Comparison of ENCODE assay signal across 19 cellular contexts in the genomic region with DNA sequence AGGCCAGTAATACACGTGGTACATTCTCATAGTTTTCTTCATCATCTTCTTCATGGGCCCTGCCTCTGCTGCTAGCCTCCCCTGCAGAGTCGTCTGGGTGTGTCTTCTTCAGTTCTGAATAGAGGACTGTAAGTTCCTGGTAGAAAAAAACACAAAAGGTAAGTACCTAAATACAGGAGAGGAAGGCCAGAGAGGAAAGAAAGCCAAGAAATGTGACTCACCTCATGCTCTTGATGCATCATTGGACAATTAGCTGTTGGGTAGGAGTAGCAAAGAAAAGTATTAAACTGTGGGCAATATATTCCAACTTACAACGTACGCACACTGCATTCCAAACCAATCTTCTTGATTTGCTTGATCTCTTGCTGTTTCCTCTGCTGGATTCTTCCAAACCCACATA. TPM values are rescaled to one million over a fixed set of nuclear protein-coding genes. Genes with fewer than 3 reads are reported as not detected.
DNase-seq lines count a peak whose midpoint lies in the region; FAIRE-seq and TF ChIP-seq lines count a peak whose summit lies in the region.
"Had no signal": no experiment of that assay in that cellular context is flagged by ENCODE, and none has a peak within 500 bp of the region (broad histone marks: within the 10 kb centered on the region; RNA-seq: fewer than 3 reads in every experiment).

No MANE protein-coding gene starts in this region.

- TF ChIP-seq CTCF in bronchial epithelial cell (IDR thresholded peaks at IDR 0.05; ENCODE audit: insufficient read depth, low read length, severe bottlenecking): no peak

- FAIRE-seq in bronchial epithelial cell (lab: Jason Lieb, UNC): no peak
- FAIRE-seq: A549, GM12891, GM19239 had no signal

- no peaks in the 10 kb centered on the region for H3K36me3 Mint-ChIP-seq in activated naive CD4-positive, alpha-beta T cell treated with anti-CD3 and anti-CD28 coated beads for 36 hours (ENCODE audit: low read depth)
- H3K36me3 Mint-ChIP-seq in activated naive CD8-positive, alpha-beta T cell treated with anti-CD3 and anti-CD28 coated beads for 36 hours: no peaks in the 10 kb centered on the region

- no peak overlapping the region for H3K4me3 ChIP-seq in bronchial epithelial cell (ENCODE audit: low read depth, low read length)
- H3K4me3 ChIP-seq: A549, GM23248, HAP-1 had no signal

- DNase-seq in DMS53 (lab: John Stamatoyannopoulos, UW) (peak; percentile 33), DMS53 treated with DMSO at 0.1 percent for 48 hours (lab: John Stamatoyannopoulos, UW; ENCODE audit: unreplicated experiment) (no peak), LoVo (ENCODE audit: low spot score) (peak; percentile 5), bronchial epithelial cell (ENCODE audit: low read depth) (peak; percentile 51), mucosa of gallbladder (ENCODE audit: low spot score) (peak; percentile 19), T-helper 1 cell (no peak)
- DNase-seq in activated naive CD4-positive, alpha-beta T cell treated with anti-CD3 and anti-CD28 coated beads for 36 hours: no peak
- no peak for DNase-seq in activated naive CD8-positive, alpha-beta T cell treated with anti-CD3 and anti-CD28 coated beads for 36 hours
- DNase-seq: AML-193; CD4-positive, alpha-beta T cell; DMS79 treated with DMSO at 0.1 percent for 48 hours; EL; GM23248 had no signal

- CTCF ChIA-PET in activated naive CD4-positive, alpha-beta T cell treated with anti-CD3 and anti-CD28 coated beads for 36 hours (lab: Charles Lee): no interaction called here

- H3K9me3 Mint-ChIP-seq in activated naive CD4-positive, alpha-beta T cell treated with anti-CD3 and anti-CD28 coated beads for 36 hours: no peaks in the 10 kb centered on the region
- no peaks in the 10 kb centered on the region for H3K9me3 Mint-ChIP-seq in activated naive CD8-positive, alpha-beta T cell treated with anti-CD3 and anti-CD28 coated beads for 36 hours

- no peaks in the 10 kb centered on the region for H3K36me3 ChIP-seq in bronchial epithelial cell (ENCODE audit: control insufficient read depth, insufficient read depth, low read length)
- H3K36me3 ChIP-seq: HAP-1 had no signal

- H3K27me3 Mint-ChIP-seq in activated naive CD4-positive, alpha-beta T cell treated with anti-CD3 and anti-CD28 coated beads for 36 hours (ENCODE audit: low read depth): no peaks in the 10 kb centered on the region
- peaks cover 3% of the 10 kb centered on the region for H3K27me3 Mint-ChIP-seq in activated naive CD8-positive, alpha-beta T cell treated with anti-CD3 and anti-CD28 coated beads for 36 hours

- intact Hi-C loops in activated naive CD4-positive, alpha-beta T cell treated with anti-CD3 and anti-CD28 coated beads for 36 hours (cut with micrococcal nuclease): no loop called here

- H3K27me3 ChIP-seq in bronchial epithelial cell (ENCODE audit: control insufficient read depth, insufficient read depth, low read length): no peaks in the 10 kb centered on the region

- no peaks in the 10 kb centered on the region for H3K4me1 Mint-ChIP-seq in activated naive CD4-positive, alpha-beta T cell treated with anti-CD3 and anti-CD28 coated beads for 36 hours (ENCODE audit: low read depth)
- no peaks in the 10 kb centered on the region for H3K4me1 Mint-ChIP-seq in activated naive CD8-positive, alpha-beta T cell treated with anti-CD3 and anti-CD28 coated beads for 36 hours

- H3K4me3 Mint-ChIP-seq in activated naive CD4-positive, alpha-beta T cell treated with anti-CD3 and anti-CD28 coated beads for 36 hours: no peak overlapping the region
- H3K4me3 Mint-ChIP-seq in activated naive CD8-positive, alpha-beta T cell treated with anti-CD3 and anti-CD28 coated beads for 36 hours: no peak overlapping the region
- H3K4me3 Mint-ChIP-seq: CD4-positive, alpha-beta T cell had no signal

- H3K27ac Mint-ChIP-seq in activated naive CD4-positive, alpha-beta T cell treated with anti-CD3 and anti-CD28 coated beads for 36 hours: no peak overlapping the region
- no peak overlapping the region for H3K27ac Mint-ChIP-seq in activated naive CD8-positive, alpha-beta T cell treated with anti-CD3 and anti-CD28 coated beads for 36 hours
- H3K27ac Mint-ChIP-seq: CD4-positive, alpha-beta T cell had no signal

RNA-seq across cellular contexts. Expression of a gene that starts 21.8 kb away (rescaled TPM):
- total RNA-seq in bronchial epithelial cell (not detected in 2 replicates), mucosa of gallbladder (0.03 TPM)
- total RNA-seq in activated naive CD4-positive, alpha-beta T cell treated with anti-CD3 and anti-CD28 coated beads for 36 hours: under 1 TPM; 0.10 to 0.26 TPM
- total RNA-seq in activated naive CD8-positive, alpha-beta T cell treated with anti-CD3 and anti-CD28 coated beads for 36 hours: 1 to 10 TPM in 1 of 2 experiments, under 1 TPM in 1; 0.99 to 1.0 TPM
- total RNA-seq: G401, GM23248, H4 had no signal

Comparison
In these comparisons a context has a peak if more than half of its experiments do, and no peak if none do; other contexts are left out.
1. DNase-seq: peak in DMS53 (single experiment), LoVo (single experiment), bronchial epithelial cell (single experiment) and mucosa of gallbladder (single experiment); none in DMS53 treated with DMSO at 0.1 percent for 48 hours (single experiment), T-helper 1 cell (0 of 5), activated naive CD4-positive, alpha-beta T cell treated with anti-CD3 and anti-CD28 coated beads for 36 hours (single experiment) and activated naive CD8-positive, alpha-beta T cell treated with anti-CD3 and anti-CD28 coated beads for 36 hours (single experiment).